ENCODE assay signal across 14 cellular contexts in the genomic region with DNA sequence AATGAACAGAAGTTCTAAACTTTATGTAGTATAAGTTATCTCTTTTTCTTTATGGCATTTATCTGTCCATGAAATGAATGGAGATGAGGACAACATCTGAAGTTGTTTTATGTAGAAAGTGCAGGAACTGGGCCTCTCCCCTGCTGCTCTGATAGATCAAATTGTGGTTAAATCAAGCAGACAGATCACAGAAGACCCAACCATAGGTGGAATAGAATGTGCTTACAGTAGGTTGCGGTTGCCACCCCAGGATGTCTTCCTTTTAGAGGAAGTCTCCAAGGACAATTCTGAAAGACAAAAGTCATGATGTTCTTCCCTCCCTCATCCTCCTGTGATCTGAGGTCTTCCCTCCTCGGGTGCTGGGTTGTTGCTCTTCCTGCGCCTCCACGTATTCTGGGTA. TPM values are rescaled to one million over a fixed set of nuclear protein-coding genes. Genes with fewer than 3 reads are reported as not detected.
DNase-seq lines count a peak whose midpoint lies in the region.
"Had no signal": no experiment of that assay in that cellular context is flagged by ENCODE, and none has a peak within 500 bp of the region (broad histone marks: within the 10 kb centered on the region; RNA-seq: fewer than 3 reads in every experiment).

No MANE protein-coding gene starts in this region.

- no peaks in the 10 kb centered on the region for H3K27me3 Mint-ChIP-seq in activated naive CD4-positive, alpha-beta T cell treated with anti-CD3 and anti-CD28 coated beads for 36 hours (ENCODE audit: low read depth)
- H3K27me3 Mint-ChIP-seq in CD4-positive, alpha-beta memory T cell: no peaks in the 10 kb centered on the region
- no peaks in the 10 kb centered on the region for H3K27me3 Mint-ChIP-seq in activated naive CD8-positive, alpha-beta T cell treated with anti-CD3 and anti-CD28 coated beads for 36 hours

- H3K79me1 ChIP-seq in trophoblast cell (ENCODE audit: low read length): no peaks in the 10 kb centered on the region

- peak overlapping the region; percentile 94 for H3K4ac ChIP-seq in trophoblast cell (ENCODE audit: low read depth, low read length)

- peaks cover 42% of the 10 kb centered on the region for H3K4me1 ChIP-seq in CD4-positive, alpha-beta memory T cell (ENCODE audit: insufficient read depth, low read length)
- H3K4me1 ChIP-seq in trophoblast cell (ENCODE audit: control insufficient read depth in 1 of 2, insufficient read depth in 2 of 2, low read length in 2 of 2): peaks cover 5 to 15% of the 10 kb centered on the region in 2 experiments

- H4K8ac ChIP-seq in trophoblast cell (ENCODE audit: low read depth, low read length): no peak overlapping the region

- H3K18ac ChIP-seq in trophoblast cell (ENCODE audit: low read length): no peak overlapping the region

- no peak overlapping the region for H2AK5ac ChIP-seq in trophoblast cell (ENCODE audit: low read length)

- H3K36me3 Mint-ChIP-seq in activated naive CD4-positive, alpha-beta T cell treated with anti-CD3 and anti-CD28 coated beads for 36 hours (ENCODE audit: low read depth): no peaks in the 10 kb centered on the region
- peaks cover 8 to 15% of the 10 kb centered on the region in 2 donors for H3K36me3 Mint-ChIP-seq in CD4-positive, alpha-beta memory T cell
- H3K36me3 Mint-ChIP-seq in activated naive CD8-positive, alpha-beta T cell treated with anti-CD3 and anti-CD28 coated beads for 36 hours: peaks cover 19% of the 10 kb centered on the region

- peak; percentile 38 for DNase-seq in activated naive CD4-positive, alpha-beta T cell treated with anti-CD3 and anti-CD28 coated beads for 36 hours
- DNase-seq in activated naive CD4-positive, alpha-beta T cell treated with Interleukin-2 at 50 U/mL for 16 hours: no peak
- DNase-seq in CD4-positive, alpha-beta memory T cell: peak in 4 of 5 donors; percentile 19 to 44 (median 34)
- no peak for DNase-seq in activated naive CD8-positive, alpha-beta T cell treated with anti-CD3 and anti-CD28 coated beads for 36 hours
- DNase-seq in trophoblast cell (no peak), cardiac septum (ENCODE audit: low spot score) (no peak), NCI-H187 (lab: John Stamatoyannopoulos, UW) (no peak), activated gamma-delta T cell treated with Interleukin-2 at 50 U/mL for 16 hours (no peak)
- DNase-seq: NCI-H1105, NCI-H1694 treated with DMSO at 0.1 percent for 48 hours, NCI-H69, SHP77 had no signal

- H3K4me3 Mint-ChIP-seq in activated naive CD4-positive, alpha-beta T cell treated with anti-CD3 and anti-CD28 coated beads for 36 hours: peak overlapping the region; percentile 38
- peak overlapping the region; percentile 26 to 84 (median 62) for H3K4me3 Mint-ChIP-seq in CD4-positive, alpha-beta memory T cell
- H3K4me3 Mint-ChIP-seq in activated naive CD8-positive, alpha-beta T cell treated with anti-CD3 and anti-CD28 coated beads for 36 hours: peak overlapping the region; percentile 24
- H3K4me3 Mint-ChIP-seq: IgD-negative memory B cell had no signal

- H2BK12ac ChIP-seq in trophoblast cell (ENCODE audit: low read length): no peak overlapping the region

- H3K9me3 ChIP-seq in CD4-positive, alpha-beta memory T cell (ENCODE audit: control insufficient read depth in 1 of 2, low read length in 2 of 2): no peaks in the 10 kb centered on the region
- H3K9me3 ChIP-seq in trophoblast cell (ENCODE audit: insufficient read depth, low read depth, low read length): no peaks in the 10 kb centered on the region
- H3K9me3 ChIP-seq: A549 had no signal

- no peaks in the 10 kb centered on the region for H3K27me3 ChIP-seq in CD4-positive, alpha-beta memory T cell (ENCODE audit: insufficient read depth, low read length)
- no peaks in the 10 kb centered on the region for H3K27me3 ChIP-seq in trophoblast cell (ENCODE audit: insufficient read depth, low read length)

- H3K23ac ChIP-seq in trophoblast cell (ENCODE audit: low read length): no peak overlapping the region

- no CpG with 5 or more reads among the region's 4 CpGs for WGBS in trophoblast cell (ENCODE audit: extremely low coverage, insufficient coverage, insufficient read length)

- CTCF ChIA-PET in activated naive CD4-positive, alpha-beta T cell treated with anti-CD3 and anti-CD28 coated beads for 36 hours (lab: Charles Lee): no interaction called here
- CTCF ChIA-PET in CD4-positive, alpha-beta memory T cell (lab: Charles Lee; ENCODE audit: partially characterized antibody): interaction anchor here (1.0 to 1.1 kb wide), 2 partner anchors 34 to 136 kb away, joined by 3 read pairs; no protein-coding TSS in a partner anchor

- no peaks in the 10 kb centered on the region for H3K36me3 ChIP-seq in CD4-positive, alpha-beta memory T cell (ENCODE audit: insufficient read depth, low read length)
- peaks cover 1 to 5% of the 10 kb centered on the region in 2 experiments for H3K36me3 ChIP-seq in trophoblast cell (ENCODE audit: control insufficient read depth in 1 of 2, insufficient read depth in 2 of 2, low read length in 2 of 2)

- no peak overlapping the region for H3K9ac ChIP-seq in trophoblast cell (ENCODE audit: low read length)

- POLR2A ChIA-PET in CD4-positive, alpha-beta memory T cell (lab: Charles Lee; ENCODE audit: partially characterized antibody): interaction anchor here (2.6 kb wide), 1 partner anchor 34 kb away, joined by 14 read pairs; no protein-coding TSS in a partner anchor

- no peak overlapping the region for H2AFZ ChIP-seq in trophoblast cell (ENCODE audit: insufficient read depth, low read length, poor library complexity)

- no peak overlapping the region for H4K91ac ChIP-seq in trophoblast cell (ENCODE audit: low read depth, low read length)

- H3K9me3 Mint-ChIP-seq in activated naive CD4-positive, alpha-beta T cell treated with anti-CD3 and anti-CD28 coated beads for 36 hours: no peaks in the 10 kb centered on the region
- H3K9me3 Mint-ChIP-seq in CD4-positive, alpha-beta memory T cell: no peaks in the 10 kb centered on the region
- no peaks in the 10 kb centered on the region for H3K9me3 Mint-ChIP-seq in activated naive CD8-positive, alpha-beta T cell treated with anti-CD3 and anti-CD28 coated beads for 36 hours
- H3K9me3 Mint-ChIP-seq: IgD-negative memory B cell had no signal

- H3K4me3 ChIP-seq in CD4-positive, alpha-beta memory T cell (ENCODE audit: low read length in 2 of 2): no peak overlapping the region
- no peak overlapping the region for H3K4me3 ChIP-seq in trophoblast cell (ENCODE audit: low read depth, low read length)
- H3K4me3 ChIP-seq: A549 had no signal

- H3K4me1 Mint-ChIP-seq in activated naive CD4-positive, alpha-beta T cell treated with anti-CD3 and anti-CD28 coated beads for 36 hours (ENCODE audit: low read depth): peaks cover 66% of the 10 kb centered on the region
- H3K4me1 Mint-ChIP-seq in CD4-positive, alpha-beta memory T cell: peaks cover 51 to 82% (median 64%) of the 10 kb centered on the region in 4 donors
- H3K4me1 Mint-ChIP-seq in activated naive CD8-positive, alpha-beta T cell treated with anti-CD3 and anti-CD28 coated beads for 36 hours: peaks cover 62% of the 10 kb centered on the region
- H3K4me1 Mint-ChIP-seq: IgD-negative memory B cell had no signal

- peaks cover 23% of the 10 kb centered on the region for H3K79me2 ChIP-seq in trophoblast cell (ENCODE audit: control insufficient read depth, insufficient read depth, low read length, poor library complexity)

- H3K4me2 ChIP-seq in trophoblast cell (ENCODE audit: low read length): no peak overlapping the region
- H3K4me2 ChIP-seq: A549 had no signal

- H3K27ac Mint-ChIP-seq in activated naive CD4-positive, alpha-beta T cell treated with anti-CD3 and anti-CD28 coated beads for 36 hours: no peak overlapping the region
- peak overlapping the region in 6 of 7 donors; percentile 15 to 88 (median 82) for H3K27ac Mint-ChIP-seq in CD4-positive, alpha-beta memory T cell
- peak overlapping the region; percentile 63 for H3K27ac Mint-ChIP-seq in activated naive CD8-positive, alpha-beta T cell treated with anti-CD3 and anti-CD28 coated beads for 36 hours
- H3K27ac Mint-ChIP-seq: IgD-negative memory B cell had no signal

- no peak overlapping the region for H2BK5ac ChIP-seq in trophoblast cell (ENCODE audit: low read depth, low read length, poor library complexity)

- intact Hi-C loops in activated naive CD4-positive, alpha-beta T cell treated with anti-CD3 and anti-CD28 coated beads for 36 hours (cut with micrococcal nuclease): no loop called here
- intact Hi-C loops in CD4-positive, alpha-beta memory T cell (cut with micrococcal nuclease): no loop called here
- intact Hi-C loops in cardiac septum (cut with DNase I): no loop called here

- no peak overlapping the region for H4K12ac ChIP-seq in trophoblast cell (ENCODE audit: low read depth, low read length)

- no peak overlapping the region for H2BK120ac ChIP-seq in trophoblast cell (ENCODE audit: insufficient read depth, low read length, poor library complexity)

- H3K27ac ChIP-seq in CD4-positive, alpha-beta memory T cell (ENCODE audit: low read depth, low read length): no peak overlapping the region
- H3K27ac ChIP-seq in trophoblast cell (ENCODE audit: low read depth, low read length): no peak overlapping the region
- H3K27ac ChIP-seq: A549 had no signal

- no peak overlapping the region for H3K14ac ChIP-seq in trophoblast cell (ENCODE audit: low read length)

RNA-seq across cellular contexts. Expression of a gene that starts 12.9 kb away (rescaled TPM):
- total RNA-seq in activated naive CD4-positive, alpha-beta T cell treated with anti-CD3 and anti-CD28 coated beads for 36 hours: 10 to 100 TPM in 1 of 2 experiments, 1 to 10 TPM in 1; 9.2 to 10.8 TPM
- 10 to 100 TPM; 33.7 to 39.3 TPM for total RNA-seq in CD4-positive, alpha-beta memory T cell
- 10 to 100 TPM; 10.0 to 16.9 TPM for polyA plus RNA-seq in CD4-positive, alpha-beta memory T cell
- total RNA-seq in activated naive CD8-positive, alpha-beta T cell treated with anti-CD3 and anti-CD28 coated beads for 36 hours: 10 to 100 TPM; 12.3 to 13.3 TPM
- 93.8 and 95.6 TPM in 2 replicates for polyA plus RNA-seq in trophoblast cell (2013)
- 8.2 TPM for total RNA-seq in cardiac septum

Comparison
In these comparisons a context has a peak if more than half of its experiments do, and no peak if none do; other contexts are left out.
1. DNase-seq: peak in activated naive CD4-positive, alpha-beta T cell treated with anti-CD3 and anti-CD28 coated beads for 36 hours (single experiment) and CD4-positive, alpha-beta memory T cell (4 of 5); none in activated naive CD4-positive, alpha-beta T cell treated with Interleukin-2 at 50 U/mL for 16 hours (single experiment), activated naive CD8-positive, alpha-beta T cell treated with anti-CD3 and anti-CD28 coated beads for 36 hours (single experiment), trophoblast cell (0 of 2), cardiac septum (single experiment), NCI-H187 (0 of 2) and activated gamma-delta T cell treated with Interleukin-2 at 50 U/mL for 16 hours (single experiment).
2. Peak in every context shown above with its lines, with median percentiles within 50 percentile points of each other: H3K4me3 Mint-ChIP-seq.